In the genomic region with DNA sequence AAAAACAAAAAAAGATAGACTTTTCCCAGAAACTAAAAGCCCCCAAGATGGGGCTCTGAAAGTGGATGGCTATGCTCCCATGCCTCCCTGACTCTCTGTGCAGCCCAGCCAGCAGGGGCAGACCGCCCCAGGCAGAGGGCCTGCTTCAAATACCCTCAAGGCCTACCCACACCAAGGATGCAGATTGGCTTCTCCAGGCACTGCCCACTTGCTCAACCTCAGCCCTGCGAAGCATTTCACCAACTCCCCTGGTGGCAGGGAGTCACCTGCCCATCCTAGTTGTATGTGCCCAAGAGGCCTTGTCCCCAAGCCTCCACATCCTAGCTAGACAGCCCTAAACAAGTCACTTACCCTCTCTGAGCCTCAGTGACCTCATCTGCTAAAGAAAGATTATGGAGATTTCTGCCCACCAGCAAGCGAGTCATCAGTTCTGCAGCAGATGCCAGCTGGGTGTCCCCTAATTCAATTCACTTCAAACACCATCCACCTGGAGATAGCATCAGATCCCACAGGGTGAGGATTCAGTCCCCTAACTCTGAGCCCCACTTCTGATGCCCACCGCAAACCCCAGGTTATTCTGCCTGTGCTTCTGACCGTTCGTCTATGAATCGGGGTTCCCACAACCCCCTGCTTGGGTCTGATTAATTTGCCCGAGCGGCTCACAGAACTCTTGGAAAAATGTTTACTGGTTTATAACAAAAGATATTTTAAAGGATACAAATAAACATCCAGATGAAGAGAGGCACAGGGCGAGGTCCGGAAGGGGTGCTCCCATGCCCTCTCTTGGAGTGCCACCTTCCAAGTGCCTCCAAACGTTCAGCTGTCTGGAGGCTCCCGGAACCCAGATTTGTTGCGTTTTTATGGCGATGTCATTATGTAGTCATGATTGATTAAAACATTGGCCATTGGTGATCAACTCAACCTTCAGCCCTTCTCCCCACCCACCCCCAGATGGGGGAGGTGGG, we compare ENCODE assay signal across 10 cellular contexts. TPM values are rescaled to one million over a fixed set of nuclear protein-coding genes. Genes with fewer than 3 reads are reported as not detected.
DNase-seq lines count a peak whose midpoint lies in the region; ATAC-seq and TF ChIP-seq lines count a peak whose summit lies in the region.
"Had no signal": no experiment of that assay in that cellular context is flagged by ENCODE, and none has a peak within 500 bp of the region (broad histone marks: within the 10 kb centered on the region; RNA-seq: fewer than 3 reads in every experiment).

No MANE protein-coding gene starts in this region.

- WGBS in GM23248 (ENCODE audit: low coverage in 1 of 2, low lambda C conversion rate in 2 of 2, missing lambda C conversion rate in 2 of 2), 2 experiments = 94% methylated on average over 15 of the region's 15 CpGs

- no peak for ATAC-seq in HG02642 (IDR thresholded peaks at IDR 0.05; ENCODE audit: poor library complexity, unreplicated experiment)

- H3K27me3 ChIP-seq in A673 (replicated peaks; ENCODE audit: insufficient read depth, low read depth, low read length, poor library complexity) = no peaks in the 10 kb centered on the region
- H3K27me3 ChIP-seq in GM23248 (replicated peaks; ENCODE audit: insufficient read depth) = no peaks in the 10 kb centered on the region

- CTCF ChIA-PET in A673 (lab: Charles Lee) = no interaction called here

- H3K27me3 Mint-ChIP-seq in activated naive CD8-positive, alpha-beta T cell treated with anti-CD3 and anti-CD28 coated beads for 36 hours = no peaks in the 10 kb centered on the region

- no peak overlapping the region for H3K4me2 ChIP-seq in GM23248 (ENCODE audit: unreplicated experiment)

- no TSS peak for BruUV-seq in A673 (replicated peaks; lab: Mats Ljungman, UMichigan)

- in situ Hi-C loops in GM23248 (cut with MboI) = no loop called here

- no peaks in the 10 kb centered on the region for H4K20me1 ChIP-seq in GM23248 (ENCODE audit: insufficient read depth)

- peaks cover 36% of the 10 kb centered on the region for H3K4me1 Mint-ChIP-seq in activated naive CD8-positive, alpha-beta T cell treated with anti-CD3 and anti-CD28 coated beads for 36 hours

- H2AFZ ChIP-seq in GM23248 = no peak overlapping the region

- H3K4me3 Mint-ChIP-seq in activated naive CD8-positive, alpha-beta T cell treated with anti-CD3 and anti-CD28 coated beads for 36 hours = no peak overlapping the region

- peak overlapping the region; percentile 71 for H3K27ac Mint-ChIP-seq in activated naive CD8-positive, alpha-beta T cell treated with anti-CD3 and anti-CD28 coated beads for 36 hours

- TF ChIP-seq CTCF in A673 (conservative IDR thresholded peaks at IDR 0.05; ENCODE audit: low read depth, low read length) = no peak

- no peaks in the 10 kb centered on the region for H3F3A ChIP-seq in GM23248 (ENCODE audit: insufficient read depth)

- H3K9ac ChIP-seq in GM23248 = no peak overlapping the region

- H3K36me3 ChIP-seq in A673 (ENCODE audit: insufficient read depth, low read length, poor library complexity, severe bottlenecking) (no peaks in the 10 kb centered on the region), GM23248 (ENCODE audit: low read depth) (no peaks in the 10 kb centered on the region)
- H3K36me3 ChIP-seq: HAP-1 had no signal

- H3K79me2 ChIP-seq in GM23248 (ENCODE audit: insufficient read depth) = no peaks in the 10 kb centered on the region

- no peaks in the 10 kb centered on the region for H3K9me2 ChIP-seq in GM23248 (ENCODE audit: insufficient read depth)

- H3K4me1 ChIP-seq in A673 (ENCODE audit: insufficient read depth, low read length, poor library complexity, severe bottlenecking) (no peaks in the 10 kb centered on the region), GM23248 (ENCODE audit: insufficient read depth) (peaks cover 15% of the 10 kb centered on the region)

- H3K36me3 Mint-ChIP-seq in activated naive CD8-positive, alpha-beta T cell treated with anti-CD3 and anti-CD28 coated beads for 36 hours = no peaks in the 10 kb centered on the region

- H3K27ac ChIP-seq in A673 (ENCODE audit: low read depth, low read length, poor library complexity, severe bottlenecking) = no peak overlapping the region
- H3K27ac ChIP-seq in GM23248 = no peak overlapping the region

- intact Hi-C loops in A673 (cut with micrococcal nuclease; ENCODE audit: unreplicated experiment) = no loop called here

- H3K9me3 Mint-ChIP-seq in activated naive CD8-positive, alpha-beta T cell treated with anti-CD3 and anti-CD28 coated beads for 36 hours = no peaks in the 10 kb centered on the region

- POLR2A ChIA-PET in A673 (lab: Charles Lee; ENCODE audit: low non-redundant PET) = interaction anchor here (0.6 kb wide), 1 partner anchor 64 kb away, joined by 4 read pairs; no protein-coding TSS in a partner anchor

- DNase-seq in A673 (ENCODE audit: low spot score) (peak; percentile 26), GM23248 (peak; percentile 67), myocyte (ENCODE audit: low read depth) (peak; percentile 75), NCI-H1092 treated with DMSO at 0.1 percent for 48 hours (lab: John Stamatoyannopoulos, UW) (no peak), NCI-H1694 treated with DMSO at 0.1 percent for 48 hours (lab: John Stamatoyannopoulos, UW) (no peak), NOMO-1 treated with dmso at 0.1 percent for 144 hours (lab: John Stamatoyannopoulos, UW; ENCODE audit: unreplicated experiment) (no peak)
- peak; percentile 15 for DNase-seq in activated naive CD8-positive, alpha-beta T cell treated with anti-CD3 and anti-CD28 coated beads for 36 hours
- DNase-seq: NCI-H2081 treated with DMSO at 0.1 percent for 48 hours had no signal

- no peaks in the 10 kb centered on the region for H3K9me3 ChIP-seq in A673 (ENCODE audit: low read depth, low read length, poor library complexity, severe bottlenecking)
- no peaks in the 10 kb centered on the region for H3K9me3 ChIP-seq in GM23248 (ENCODE audit: low read depth)
- H3K9me3 ChIP-seq: HAP-1 had no signal

- H3K4me3 ChIP-seq in A673 (ENCODE audit: low read depth, low read length, poor library complexity, severe bottlenecking) = no peak overlapping the region
- no peak overlapping the region for H3K4me3 ChIP-seq in GM23248
- H3K4me3 ChIP-seq: HAP-1 had no signal

RNA-seq across cellular contexts. Expression of a gene that starts 18.6 kb away (rescaled TPM):
- total RNA-seq in A673 (2021) = 35.8 and 42.1 TPM in 2 replicates
- total RNA-seq in GM23248 (2014; rRNA removed; shearing (Covaris generic)) = 26.6 and 28.4 TPM in 2 replicates
- 20.9 and 21.9 TPM in 2 replicates for polyA plus RNA-seq in GM23248 (2016; fragmentation: Nextera tagmentation; extraction: Ambion mirVana)
- total RNA-seq in activated naive CD8-positive, alpha-beta T cell treated with anti-CD3 and anti-CD28 coated beads for 36 hours = 10 to 100 TPM; 27.3 to 28.2 TPM
- 7.1 and 10.0 TPM in 2 replicates for total RNA-seq in myocyte
- 23.2 TPM for polyA plus RNA-seq in myocyte (2012)

Comparison
In these comparisons a context has a peak if more than half of its experiments do, and no peak if none do; other contexts are left out.
1. DNase-seq: peak in A673 (single experiment), GM23248 (single experiment), activated naive CD8-positive, alpha-beta T cell treated with anti-CD3 and anti-CD28 coated beads for 36 hours (single experiment) and myocyte (single experiment); none in NCI-H1092 treated with DMSO at 0.1 percent for 48 hours (single experiment), NCI-H1694 treated with DMSO at 0.1 percent for 48 hours (single experiment) and NOMO-1 treated with dmso at 0.1 percent for 144 hours (single experiment).